ENCODE assay signal across 1 cellular context in the genomic region with DNA sequence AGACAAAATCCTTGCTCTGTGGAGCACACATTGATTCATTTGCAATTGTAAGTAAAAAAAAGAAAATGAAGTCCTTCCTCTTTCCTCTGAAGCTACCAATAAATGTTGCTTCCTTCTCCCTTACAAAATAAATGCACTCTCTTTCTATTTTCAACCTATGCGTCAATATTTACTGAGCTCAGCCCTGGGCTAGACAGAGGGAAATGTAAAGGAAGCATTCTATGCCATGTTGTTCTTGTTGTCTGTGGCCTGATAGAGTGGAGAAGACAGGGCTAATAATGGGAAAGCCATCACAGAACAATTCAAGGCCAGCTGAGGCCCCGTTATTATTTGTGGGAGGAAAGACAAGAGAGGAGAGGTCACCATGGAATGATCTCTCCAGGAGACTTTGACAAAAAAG.
TF ChIP-seq lines count a peak whose summit lies in the region.

No MANE protein-coding gene starts in this region.

TF ChIP-seq in HepG2, 621 proteins besides CTCF, POLR2A, EP300 and RAD21 (continues in another document):
- TF ChIP-seq, protein P1, sequence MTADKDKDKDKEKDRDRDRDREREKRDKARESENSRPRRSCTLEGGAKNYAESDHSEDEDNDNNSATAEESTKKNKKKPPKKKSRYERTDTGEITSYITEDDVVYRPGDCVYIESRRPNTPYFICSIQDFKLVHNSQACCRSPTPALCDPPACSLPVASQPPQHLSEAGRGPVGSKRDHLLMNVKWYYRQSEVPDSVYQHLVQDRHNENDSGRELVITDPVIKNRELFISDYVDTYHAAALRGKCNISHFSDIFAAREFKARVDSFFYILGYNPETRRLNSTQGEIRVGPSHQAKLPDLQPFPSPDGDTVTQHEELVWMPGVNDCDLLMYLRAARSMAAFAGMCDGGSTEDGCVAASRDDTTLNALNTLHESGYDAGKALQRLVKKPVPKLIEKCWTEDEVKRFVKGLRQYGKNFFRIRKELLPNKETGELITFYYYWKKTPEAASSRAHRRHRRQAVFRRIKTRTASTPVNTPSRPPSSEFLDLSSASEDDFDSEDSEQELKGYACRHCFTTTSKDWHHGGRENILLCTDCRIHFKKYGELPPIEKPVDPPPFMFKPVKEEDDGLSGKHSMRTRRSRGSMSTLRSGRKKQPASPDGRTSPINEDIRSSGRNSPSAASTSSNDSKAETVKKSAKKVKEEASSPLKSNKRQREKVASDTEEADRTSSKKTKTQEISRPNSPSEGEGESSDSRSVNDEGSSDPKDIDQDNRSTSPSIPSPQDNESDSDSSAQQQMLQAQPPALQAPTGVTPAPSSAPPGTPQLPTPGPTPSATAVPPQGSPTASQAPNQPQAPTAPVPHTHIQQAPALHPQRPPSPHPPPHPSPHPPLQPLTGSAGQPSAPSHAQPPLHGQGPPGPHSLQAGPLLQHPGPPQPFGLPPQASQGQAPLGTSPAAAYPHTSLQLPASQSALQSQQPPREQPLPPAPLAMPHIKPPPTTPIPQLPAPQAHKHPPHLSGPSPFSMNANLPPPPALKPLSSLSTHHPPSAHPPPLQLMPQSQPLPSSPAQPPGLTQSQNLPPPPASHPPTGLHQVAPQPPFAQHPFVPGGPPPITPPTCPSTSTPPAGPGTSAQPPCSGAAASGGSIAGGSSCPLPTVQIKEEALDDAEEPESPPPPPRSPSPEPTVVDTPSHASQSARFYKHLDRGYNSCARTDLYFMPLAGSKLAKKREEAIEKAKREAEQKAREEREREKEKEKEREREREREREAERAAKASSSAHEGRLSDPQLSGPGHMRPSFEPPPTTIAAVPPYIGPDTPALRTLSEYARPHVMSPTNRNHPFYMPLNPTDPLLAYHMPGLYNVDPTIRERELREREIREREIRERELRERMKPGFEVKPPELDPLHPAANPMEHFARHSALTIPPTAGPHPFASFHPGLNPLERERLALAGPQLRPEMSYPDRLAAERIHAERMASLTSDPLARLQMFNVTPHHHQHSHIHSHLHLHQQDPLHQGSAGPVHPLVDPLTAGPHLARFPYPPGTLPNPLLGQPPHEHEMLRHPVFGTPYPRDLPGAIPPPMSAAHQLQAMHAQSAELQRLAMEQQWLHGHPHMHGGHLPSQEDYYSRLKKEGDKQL (CRISPR knock-in tag; IDR thresholded peaks at IDR 0.05; ENCODE audit: low read depth) = no peak
- TF ChIP-seq ZNF234 (CRISPR knock-in tag; conservative IDR thresholded peaks at IDR 0.05) (no peak), CCAR2 (optimal IDR thresholded peaks at IDR 0.05; ENCODE audit: low read depth, low read length) (no peak), BCL6 (CRISPR knock-in tag; IDR thresholded peaks at IDR 0.05) (peak; percentile 87), FOXA3 (CRISPR knock-in tag; IDR thresholded peaks at IDR 0.05) (peak; percentile 91), PHF8 (CRISPR knock-in tag; IDR thresholded peaks at IDR 0.05) (no peak), FOXK1 (CRISPR knock-in tag; IDR thresholded peaks at IDR 0.05; ENCODE audit: borderline replicate concordance, low read depth) (peak; percentile 44; the same call in 1 of the 2 replicates), ZMYM3 (CRISPR knock-in tag; IDR thresholded peaks at IDR 0.05) (no peak), HMG20A (CRISPR knock-in tag; IDR thresholded peaks at IDR 0.05; ENCODE audit: borderline replicate concordance) (peak; percentile 60; the same call in 1 of the 2 replicates), FOSL2 (CRISPR knock-in tag; IDR thresholded peaks at IDR 0.05) (peak; percentile 14; the same call in 1 of the 2 replicates), ZNF431 (CRISPR knock-in tag; IDR thresholded peaks at IDR 0.05; ENCODE audit: borderline replicate concordance, low read depth) (no peak), RELA (CRISPR knock-in tag; IDR thresholded peaks at IDR 0.05) (no peak), SOX5 (CRISPR knock-in tag; IDR thresholded peaks at IDR 0.05; ENCODE audit: borderline replicate concordance) (peak; percentile 64; the same call in 1 of the 2 replicates), SNAPC2 (CRISPR knock-in tag; IDR thresholded peaks at IDR 0.05) (no peak), SAP130 (CRISPR knock-in tag; IDR thresholded peaks at IDR 0.05; ENCODE audit: low read depth) (peak; percentile 66), BHLHE40 (IDR thresholded peaks at IDR 0.05; ENCODE audit: low read length) (no peak), ZNF878 (CRISPR knock-in tag; IDR thresholded peaks at IDR 0.05) (0 out of 2 replicates have a peak, but pooled peaks have one; percentile 9), GLI4 (CRISPR knock-in tag; IDR thresholded peaks at IDR 0.05; ENCODE audit: borderline replicate concordance) (no peak), ZNF446 (CRISPR knock-in tag; IDR thresholded peaks at IDR 0.05) (no peak), FOXA1 (IDR thresholded peaks at IDR 0.05) (no peak), FOXA1 (CRISPR knock-in tag; IDR thresholded peaks at IDR 0.05) (peak; percentile 83), ZFP82 (CRISPR knock-in tag; IDR thresholded peaks at IDR 0.05; ENCODE audit: borderline replicate concordance) (no peak), ARHGAP35 (CRISPR knock-in tag; IDR thresholded peaks at IDR 0.05; ENCODE audit: borderline replicate concordance) (no peak), SOX6 (IDR thresholded peaks at IDR 0.05) (no peak), SOX6 (CRISPR knock-in tag; IDR thresholded peaks at IDR 0.05) (peak; percentile 56), ELF3 (CRISPR knock-in tag; IDR thresholded peaks at IDR 0.05) (peak; percentile 68)
- TF ChIP-seq, protein P2, sequence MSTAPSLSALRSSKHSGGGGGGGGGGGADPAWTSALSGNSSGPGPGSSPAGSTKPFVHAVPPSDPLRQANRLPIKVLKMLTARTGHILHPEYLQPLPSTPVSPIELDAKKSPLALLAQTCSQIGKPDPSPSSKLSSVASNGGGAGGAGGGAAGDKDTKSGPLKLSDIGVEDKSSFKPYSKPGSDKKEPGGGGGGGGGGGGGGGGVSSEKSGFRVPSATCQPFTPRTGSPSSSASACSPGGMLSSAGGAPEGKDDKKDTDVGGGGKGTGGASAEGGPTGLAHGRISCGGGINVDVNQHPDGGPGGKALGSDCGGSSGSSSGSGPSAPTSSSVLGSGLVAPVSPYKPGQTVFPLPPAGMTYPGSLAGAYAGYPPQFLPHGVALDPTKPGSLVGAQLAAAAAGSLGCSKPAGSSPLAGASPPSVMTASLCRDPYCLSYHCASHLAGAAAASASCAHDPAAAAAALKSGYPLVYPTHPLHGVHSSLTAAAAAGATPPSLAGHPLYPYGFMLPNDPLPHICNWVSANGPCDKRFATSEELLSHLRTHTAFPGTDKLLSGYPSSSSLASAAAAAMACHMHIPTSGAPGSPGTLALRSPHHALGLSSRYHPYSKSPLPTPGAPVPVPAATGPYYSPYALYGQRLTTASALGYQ (CRISPR knock-in tag; IDR thresholded peaks at IDR 0.05) = no peak
- TF ChIP-seq, protein P3, sequence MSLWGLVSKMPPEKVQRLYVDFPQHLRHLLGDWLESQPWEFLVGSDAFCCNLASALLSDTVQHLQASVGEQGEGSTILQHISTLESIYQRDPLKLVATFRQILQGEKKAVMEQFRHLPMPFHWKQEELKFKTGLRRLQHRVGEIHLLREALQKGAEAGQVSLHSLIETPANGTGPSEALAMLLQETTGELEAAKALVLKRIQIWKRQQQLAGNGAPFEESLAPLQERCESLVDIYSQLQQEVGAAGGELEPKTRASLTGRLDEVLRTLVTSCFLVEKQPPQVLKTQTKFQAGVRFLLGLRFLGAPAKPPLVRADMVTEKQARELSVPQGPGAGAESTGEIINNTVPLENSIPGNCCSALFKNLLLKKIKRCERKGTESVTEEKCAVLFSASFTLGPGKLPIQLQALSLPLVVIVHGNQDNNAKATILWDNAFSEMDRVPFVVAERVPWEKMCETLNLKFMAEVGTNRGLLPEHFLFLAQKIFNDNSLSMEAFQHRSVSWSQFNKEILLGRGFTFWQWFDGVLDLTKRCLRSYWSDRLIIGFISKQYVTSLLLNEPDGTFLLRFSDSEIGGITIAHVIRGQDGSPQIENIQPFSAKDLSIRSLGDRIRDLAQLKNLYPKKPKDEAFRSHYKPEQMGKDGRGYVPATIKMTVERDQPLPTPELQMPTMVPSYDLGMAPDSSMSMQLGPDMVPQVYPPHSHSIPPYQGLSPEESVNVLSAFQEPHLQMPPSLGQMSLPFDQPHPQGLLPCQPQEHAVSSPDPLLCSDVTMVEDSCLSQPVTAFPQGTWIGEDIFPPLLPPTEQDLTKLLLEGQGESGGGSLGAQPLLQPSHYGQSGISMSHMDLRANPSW (CRISPR knock-in tag; IDR thresholded peaks at IDR 0.05; ENCODE audit: borderline replicate concordance) = 0 out of 2 replicates have a peak, but pooled peaks have one; percentile 43
- TF ChIP-seq, protein P4, sequence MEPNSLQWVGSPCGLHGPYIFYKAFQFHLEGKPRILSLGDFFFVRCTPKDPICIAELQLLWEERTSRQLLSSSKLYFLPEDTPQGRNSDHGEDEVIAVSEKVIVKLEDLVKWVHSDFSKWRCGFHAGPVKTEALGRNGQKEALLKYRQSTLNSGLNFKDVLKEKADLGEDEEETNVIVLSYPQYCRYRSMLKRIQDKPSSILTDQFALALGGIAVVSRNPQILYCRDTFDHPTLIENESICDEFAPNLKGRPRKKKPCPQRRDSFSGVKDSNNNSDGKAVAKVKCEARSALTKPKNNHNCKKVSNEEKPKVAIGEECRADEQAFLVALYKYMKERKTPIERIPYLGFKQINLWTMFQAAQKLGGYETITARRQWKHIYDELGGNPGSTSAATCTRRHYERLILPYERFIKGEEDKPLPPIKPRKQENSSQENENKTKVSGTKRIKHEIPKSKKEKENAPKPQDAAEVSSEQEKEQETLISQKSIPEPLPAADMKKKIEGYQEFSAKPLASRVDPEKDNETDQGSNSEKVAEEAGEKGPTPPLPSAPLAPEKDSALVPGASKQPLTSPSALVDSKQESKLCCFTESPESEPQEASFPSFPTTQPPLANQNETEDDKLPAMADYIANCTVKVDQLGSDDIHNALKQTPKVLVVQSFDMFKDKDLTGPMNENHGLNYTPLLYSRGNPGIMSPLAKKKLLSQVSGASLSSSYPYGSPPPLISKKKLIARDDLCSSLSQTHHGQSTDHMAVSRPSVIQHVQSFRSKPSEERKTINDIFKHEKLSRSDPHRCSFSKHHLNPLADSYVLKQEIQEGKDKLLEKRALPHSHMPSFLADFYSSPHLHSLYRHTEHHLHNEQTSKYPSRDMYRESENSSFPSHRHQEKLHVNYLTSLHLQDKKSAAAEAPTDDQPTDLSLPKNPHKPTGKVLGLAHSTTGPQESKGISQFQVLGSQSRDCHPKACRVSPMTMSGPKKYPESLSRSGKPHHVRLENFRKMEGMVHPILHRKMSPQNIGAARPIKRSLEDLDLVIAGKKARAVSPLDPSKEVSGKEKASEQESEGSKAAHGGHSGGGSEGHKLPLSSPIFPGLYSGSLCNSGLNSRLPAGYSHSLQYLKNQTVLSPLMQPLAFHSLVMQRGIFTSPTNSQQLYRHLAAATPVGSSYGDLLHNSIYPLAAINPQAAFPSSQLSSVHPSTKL (CRISPR knock-in tag; IDR thresholded peaks at IDR 0.05) = peak; percentile 70
- TF ChIP-seq, protein P5, sequence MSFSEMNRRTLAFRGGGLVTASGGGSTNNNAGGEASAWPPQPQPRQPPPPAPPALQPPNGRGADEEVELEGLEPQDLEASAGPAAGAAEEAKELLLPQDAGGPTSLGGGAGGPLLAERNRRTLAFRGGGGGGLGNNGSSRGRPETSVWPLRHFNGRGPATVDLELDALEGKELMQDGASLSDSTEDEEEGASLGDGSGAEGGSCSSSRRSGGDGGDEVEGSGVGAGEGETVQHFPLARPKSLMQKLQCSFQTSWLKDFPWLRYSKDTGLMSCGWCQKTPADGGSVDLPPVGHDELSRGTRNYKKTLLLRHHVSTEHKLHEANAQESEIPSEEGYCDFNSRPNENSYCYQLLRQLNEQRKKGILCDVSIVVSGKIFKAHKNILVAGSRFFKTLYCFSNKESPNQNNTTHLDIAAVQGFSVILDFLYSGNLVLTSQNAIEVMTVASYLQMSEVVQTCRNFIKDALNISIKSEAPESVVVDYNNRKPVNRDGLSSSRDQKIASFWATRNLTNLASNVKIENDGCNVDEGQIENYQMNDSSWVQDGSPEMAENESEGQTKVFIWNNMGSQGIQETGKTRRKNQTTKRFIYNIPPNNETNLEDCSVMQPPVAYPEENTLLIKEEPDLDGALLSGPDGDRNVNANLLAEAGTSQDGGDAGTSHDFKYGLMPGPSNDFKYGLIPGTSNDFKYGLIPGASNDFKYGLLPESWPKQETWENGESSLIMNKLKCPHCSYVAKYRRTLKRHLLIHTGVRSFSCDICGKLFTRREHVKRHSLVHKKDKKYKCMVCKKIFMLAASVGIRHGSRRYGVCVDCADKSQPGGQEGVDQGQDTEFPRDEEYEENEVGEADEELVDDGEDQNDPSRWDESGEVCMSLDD (CRISPR knock-in tag; IDR thresholded peaks at IDR 0.05; ENCODE audit: borderline replicate concordance) = 0 out of 2 replicates have a peak, but pooled peaks have one; percentile 26
- TF ChIP-seq, protein P6, sequence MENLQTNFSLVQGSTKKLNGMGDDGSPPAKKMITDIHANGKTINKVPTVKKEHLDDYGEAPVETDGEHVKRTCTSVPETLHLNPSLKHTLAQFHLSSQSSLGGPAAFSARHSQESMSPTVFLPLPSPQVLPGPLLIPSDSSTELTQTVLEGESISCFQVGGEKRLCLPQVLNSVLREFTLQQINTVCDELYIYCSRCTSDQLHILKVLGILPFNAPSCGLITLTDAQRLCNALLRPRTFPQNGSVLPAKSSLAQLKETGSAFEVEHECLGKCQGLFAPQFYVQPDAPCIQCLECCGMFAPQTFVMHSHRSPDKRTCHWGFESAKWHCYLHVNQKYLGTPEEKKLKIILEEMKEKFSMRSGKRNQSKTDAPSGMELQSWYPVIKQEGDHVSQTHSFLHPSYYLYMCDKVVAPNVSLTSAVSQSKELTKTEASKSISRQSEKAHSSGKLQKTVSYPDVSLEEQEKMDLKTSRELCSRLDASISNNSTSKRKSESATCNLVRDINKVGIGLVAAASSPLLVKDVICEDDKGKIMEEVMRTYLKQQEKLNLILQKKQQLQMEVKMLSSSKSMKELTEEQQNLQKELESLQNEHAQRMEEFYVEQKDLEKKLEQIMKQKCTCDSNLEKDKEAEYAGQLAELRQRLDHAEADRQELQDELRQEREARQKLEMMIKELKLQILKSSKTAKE (CRISPR knock-in tag; IDR thresholded peaks at IDR 0.05; ENCODE audit: borderline replicate concordance) = peak; percentile 79; the same call in 1 of the 2 replicates
- TF ChIP-seq, protein P7, sequence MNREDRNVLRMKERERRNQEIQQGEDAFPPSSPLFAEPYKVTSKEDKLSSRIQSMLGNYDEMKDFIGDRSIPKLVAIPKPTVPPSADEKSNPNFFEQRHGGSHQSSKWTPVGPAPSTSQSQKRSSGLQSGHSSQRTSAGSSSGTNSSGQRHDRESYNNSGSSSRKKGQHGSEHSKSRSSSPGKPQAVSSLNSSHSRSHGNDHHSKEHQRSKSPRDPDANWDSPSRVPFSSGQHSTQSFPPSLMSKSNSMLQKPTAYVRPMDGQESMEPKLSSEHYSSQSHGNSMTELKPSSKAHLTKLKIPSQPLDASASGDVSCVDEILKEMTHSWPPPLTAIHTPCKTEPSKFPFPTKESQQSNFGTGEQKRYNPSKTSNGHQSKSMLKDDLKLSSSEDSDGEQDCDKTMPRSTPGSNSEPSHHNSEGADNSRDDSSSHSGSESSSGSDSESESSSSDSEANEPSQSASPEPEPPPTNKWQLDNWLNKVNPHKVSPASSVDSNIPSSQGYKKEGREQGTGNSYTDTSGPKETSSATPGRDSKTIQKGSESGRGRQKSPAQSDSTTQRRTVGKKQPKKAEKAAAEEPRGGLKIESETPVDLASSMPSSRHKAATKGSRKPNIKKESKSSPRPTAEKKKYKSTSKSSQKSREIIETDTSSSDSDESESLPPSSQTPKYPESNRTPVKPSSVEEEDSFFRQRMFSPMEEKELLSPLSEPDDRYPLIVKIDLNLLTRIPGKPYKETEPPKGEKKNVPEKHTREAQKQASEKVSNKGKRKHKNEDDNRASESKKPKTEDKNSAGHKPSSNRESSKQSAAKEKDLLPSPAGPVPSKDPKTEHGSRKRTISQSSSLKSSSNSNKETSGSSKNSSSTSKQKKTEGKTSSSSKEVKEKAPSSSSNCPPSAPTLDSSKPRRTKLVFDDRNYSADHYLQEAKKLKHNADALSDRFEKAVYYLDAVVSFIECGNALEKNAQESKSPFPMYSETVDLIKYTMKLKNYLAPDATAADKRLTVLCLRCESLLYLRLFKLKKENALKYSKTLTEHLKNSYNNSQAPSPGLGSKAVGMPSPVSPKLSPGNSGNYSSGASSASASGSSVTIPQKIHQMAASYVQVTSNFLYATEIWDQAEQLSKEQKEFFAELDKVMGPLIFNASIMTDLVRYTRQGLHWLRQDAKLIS (CRISPR knock-in tag; IDR thresholded peaks at IDR 0.05) = no peak
